In the genomic region with DNA sequence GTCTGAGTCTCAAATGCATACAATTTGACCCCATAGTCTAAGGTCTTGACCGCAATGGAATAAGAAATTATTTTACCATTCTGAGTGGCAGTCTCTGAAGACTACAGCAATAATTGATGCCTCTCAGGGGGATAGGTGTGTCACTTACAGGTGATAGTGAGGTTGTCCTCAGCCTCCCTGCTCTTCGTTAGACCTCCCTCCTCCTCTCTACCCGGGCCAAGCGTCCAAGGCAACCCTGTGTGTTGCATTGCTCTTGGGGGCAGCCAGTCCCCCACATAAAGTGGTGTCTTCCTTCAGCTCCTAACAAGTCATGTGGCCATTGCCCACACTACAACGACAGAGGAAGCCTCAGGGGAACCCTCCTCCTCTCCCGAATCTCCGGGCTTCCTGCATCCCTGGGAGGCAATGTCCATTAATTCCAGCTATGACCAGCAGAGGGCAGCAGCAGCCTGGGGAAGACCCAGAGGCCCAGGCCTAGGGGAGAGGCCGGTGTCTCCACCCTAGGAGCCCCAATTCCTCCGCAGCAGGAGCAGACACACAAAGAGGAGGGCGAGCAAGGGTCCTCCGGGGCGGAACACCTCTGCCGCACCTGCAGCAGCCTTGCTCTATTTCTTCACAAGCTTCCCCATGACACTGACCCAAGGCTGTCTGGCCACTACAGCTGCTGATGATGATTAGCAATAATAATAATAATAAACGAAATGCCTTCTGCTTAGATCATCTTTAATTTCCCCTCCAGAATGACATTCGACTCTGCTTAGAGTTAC, we compare ENCODE assay signal across 8 cellular contexts.
DNase-seq lines count a peak whose midpoint lies in the region; ATAC-seq, FAIRE-seq and TF ChIP-seq lines count a peak whose summit lies in the region.

No MANE protein-coding gene starts in this region.

- H3K9me3 Mint-ChIP-seq in osteocyte (ENCODE audit: unreplicated experiment): no peaks in the 10 kb centered on the region

- H3K27ac ChIP-seq in Panc1 (ENCODE audit: low read length): no peak overlapping the region

- H3K4me3 Mint-ChIP-seq in osteocyte (ENCODE audit: unreplicated experiment): no peak overlapping the region

- no peak for DNase-seq in AG09319 (ENCODE audit: extremely low read depth, low read depth)
- peak; percentile 30 for DNase-seq in Panc1 (ENCODE audit: low read depth, low spot score)
- peak; percentile 30 to 32 for DNase-seq in activated T-helper 1 cell treated with anti-CD3 and anti-CD28 coated beads, Interleukin-2, amount 50 U/mL, for 16 hours (ENCODE audit: low read depth in 1 of 2, low spot score in 1 of 2)
- peak; percentile 49 for DNase-seq in foreskin melanocyte
- peak; percentile 91 for DNase-seq in osteocyte (ENCODE audit: extremely low spot score, unreplicated experiment)
- DNase-seq in urothelium cell line (ENCODE audit: low spot score): peak; percentile 79

- ATAC-seq in GM18511 (IDR thresholded peaks at IDR 0.05; ENCODE audit: unreplicated experiment): peak; percentile 89
- peak; percentile 72 for ATAC-seq in HG03442 (IDR thresholded peaks at IDR 0.05; ENCODE audit: unreplicated experiment)
- peak; percentile 90 for ATAC-seq in Panc1

- CTCF ChIA-PET in Panc1 (lab: Charles Lee): interaction anchor here (0.7 to 1.8 kb wide), 2 partner anchors 67 to 152 kb away, joined by 3 to 10 read pairs; no protein-coding TSS in a partner anchor

- no peak for FAIRE-seq in urothelium cell line (lab: Jason Lieb, UNC)

- H3K36me3 Mint-ChIP-seq in osteocyte (ENCODE audit: unreplicated experiment): no peaks in the 10 kb centered on the region

- in situ Hi-C loops in Panc1 (cut with HindIII; ENCODE audit: low pct_unique_long_range_greater_than_20kb, low sequenced_read_pairs): no loop called here

- no peak overlapping the region for H3K4me3 ChIP-seq in Panc1 (ENCODE audit: low read depth in 2 of 2, low read length in 2 of 2)

- intact Hi-C loops in Panc1 (cut with micrococcal nuclease; ENCODE audit: unreplicated experiment): loop anchor here (2.0 kb wide), 1 partner anchor 152 kb away; no protein-coding TSS in a partner anchor

- no peaks in the 10 kb centered on the region for H3K9me3 ChIP-seq in Panc1 (ENCODE audit: control insufficient read depth, insufficient read depth, low read depth, low read length)

- no peaks in the 10 kb centered on the region for H3K36me3 ChIP-seq in Panc1 (ENCODE audit: control insufficient read depth, insufficient read depth, low read length)

- peaks cover 3% of the 10 kb centered on the region; the same call in 1 of the 2 replicates for H3K27me3 ChIP-seq in Panc1 (ENCODE audit: control insufficient read depth, insufficient read depth, low read length)

- no peaks in the 10 kb centered on the region for H3K27me3 Mint-ChIP-seq in osteocyte (ENCODE audit: unreplicated experiment)

- no peak overlapping the region for H3K27ac Mint-ChIP-seq in osteocyte (ENCODE audit: unreplicated experiment)

- TF ChIP-seq CTCF in AG09319 (IDR thresholded peaks at IDR 0.05; ENCODE audit: low read depth, low read length) (peak; percentile 82), Panc1 (IDR thresholded peaks at IDR 0.05) (peak; percentile 94), osteocyte (IDR thresholded peaks at IDR 0.05) (peak; percentile 84)

- POLR2A ChIA-PET in Panc1 (lab: Charles Lee): no interaction called here

- no peaks in the 10 kb centered on the region for H3K4me1 ChIP-seq in Panc1 (ENCODE audit: control insufficient read depth, insufficient read depth, low read length)

- no TSS peak for BruUV-seq in Panc1 (replicated peaks; lab: Mats Ljungman, UMichigan)

- peaks cover 11% of the 10 kb centered on the region for H3K4me1 Mint-ChIP-seq in osteocyte (ENCODE audit: unreplicated experiment)
